In the genomic region with DNA sequence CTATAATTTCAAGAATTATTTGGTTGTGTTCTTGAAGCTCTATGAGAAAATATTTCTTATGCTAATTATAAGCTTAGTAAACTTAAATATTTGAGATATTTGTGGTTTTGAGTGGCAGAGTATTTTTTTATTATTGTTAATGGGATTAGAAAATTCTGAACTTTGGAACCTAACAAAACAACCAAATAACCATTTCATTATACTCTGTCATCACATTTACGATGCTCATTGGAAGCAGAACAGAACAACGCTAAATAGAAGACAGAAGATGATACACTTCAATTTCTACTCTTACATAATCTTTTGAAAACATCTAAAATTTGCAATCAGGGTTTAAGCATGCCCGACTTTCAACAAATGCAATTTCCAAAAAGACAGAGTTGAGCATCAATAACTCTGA, we compare ENCODE assay signal across 34 cellular contexts.
"Had no signal": no experiment of that assay in that cellular context is flagged by ENCODE, and none has a peak within 500 bp of the region (broad histone marks: within the 10 kb centered on the region; RNA-seq: fewer than 3 reads in every experiment).

No MANE protein-coding gene starts in this region.

- H3K27ac Mint-ChIP-seq: activated naive CD4-positive, alpha-beta T cell treated with anti-CD3 and anti-CD28 coated beads, Interleukin-2, amount 50 U/mL, for 24 hours; activated naive CD8-positive, alpha-beta T cell treated with anti-CD3 and anti-CD28 coated beads, Interleukin-2, amount 50 U/mL, for 24 hours; stimulated activated effector memory CD8-positive, alpha-beta T cell treated with anti-CD3 and anti-CD28 coated beads, Interleukin-12 subunit alpha, Interleukin-12 subunit beta, amount 100 ng/mL, for 72 hours; stimulated activated naive CD8-positive, alpha-beta T cell treated with anti-CD3 and anti-CD28 coated beads, Interleukin-15, Interleukin-2, amounts not matched to agents 100 ng/mL and 50 ng/mL, for 24 hours had no signal

- ATAC-seq: activated CD4-positive, CD25-positive, alpha-beta regulatory T cell treated with anti-CD3 and anti-CD28 coated beads, Interleukin-2, amount 50 U/mL, for 24 hours; activated naive CD8-positive, alpha-beta T cell treated with anti-CD3 and anti-CD28 coated beads, Interleukin-2, amount 50 U/mL, for 24 hours; gastroesophageal sphincter; left cardiac atrium; left ventricle myocardium superior; mucosa of descending colon; natural killer cell treated with Interleukin-12 subunit alpha and Interleukin-12 subunit beta and Interleukin-15 and Interleukin-18, amount 100 ng/mL, for 72 hours; right cardiac atrium; stimulated activated effector memory CD8-positive, alpha-beta T cell treated with anti-CD3 and anti-CD28 coated beads, Interleukin-12 subunit alpha, Interleukin-12 subunit beta, amount 100 ng/mL, for 72 hours had no signal

- H3K36me3 Mint-ChIP-seq: stimulated activated effector memory CD8-positive, alpha-beta T cell treated with anti-CD3 and anti-CD28 coated beads, Interleukin-12 subunit alpha, Interleukin-12 subunit beta, amount 100 ng/mL, for 72 hours had no signal

- FAIRE-seq: bronchial epithelial cell, keratinocyte had no signal

- H3K27ac ChIP-seq: epithelial cell of prostate, esophagus squamous epithelium, gastroesophageal sphincter, thoracic aorta, uterus, WERI-Rb-1 had no signal

- DNase-seq: activated CD4-positive, alpha-beta T cell treated with anti-CD3 and anti-CD28 coated beads for 48 hours; activated CD4-positive, alpha-beta T cell treated with anti-CD3 and anti-CD28 coated beads, Interleukin-2, amount 50 U/mL, for 48 hours; activated CD8-positive, alpha-beta memory T cell treated with anti-CD3 and anti-CD28 coated beads for 24 hours; activated gamma-delta T cell treated with Interleukin-2 at 50 U/mL for 16 hours; activated naive CD8-positive, alpha-beta T cell treated with anti-CD3 and anti-CD28 coated beads, Interleukin-2, amount 50 U/mL, for 24 hours; activated T-cell treated with anti-CD3 and anti-CD28 coated beads, Interleukin-2, amount 50 U/mL, for 1 hour; amygdala; dermis blood vessel endothelial cell; effector CD8-positive, alpha-beta T cell; esophagus squamous epithelium; head of caudate nucleus; hippocampal formation; left cardiac atrium; left ventricle myocardium superior; mucosa of descending colon; posterior cingulate gyrus; right cardiac atrium; stimulated activated CD4-positive, alpha-beta T cell treated with anti-CD3 and anti-CD28 coated beads, Interleukin-12 subunit alpha, Interleukin-12 subunit beta, amount 100 ng/mL, for 4 hours; stimulated activated CD4-positive, alpha-beta T cell treated with anti-CD3 and anti-CD28 coated beads, Interleukin-4, amount 100 ng/mL, for 1 hour; T-helper 9 cell; trophoblast cell; uterus; WERI-Rb-1 had no signal

- H3K36me3 ChIP-seq: esophagus squamous epithelium, gastroesophageal sphincter, thoracic aorta, uterus, WERI-Rb-1 had no signal

- H3K4me3 Mint-ChIP-seq: activated naive CD4-positive, alpha-beta T cell treated with anti-CD3 and anti-CD28 coated beads, Interleukin-2, amount 50 U/mL, for 24 hours; activated naive CD8-positive, alpha-beta T cell treated with anti-CD3 and anti-CD28 coated beads, Interleukin-2, amount 50 U/mL, for 24 hours; central memory CD8-positive, alpha-beta T cell; stimulated activated effector memory CD8-positive, alpha-beta T cell treated with anti-CD3 and anti-CD28 coated beads, Interleukin-12 subunit alpha, Interleukin-12 subunit beta, amount 100 ng/mL, for 72 hours; stimulated activated naive CD8-positive, alpha-beta T cell treated with anti-CD3 and anti-CD28 coated beads, Interleukin-15, Interleukin-2, amounts not matched to agents 100 ng/mL and 50 ng/mL, for 24 hours had no signal

- H3K27me3 ChIP-seq: esophagus squamous epithelium, gastroesophageal sphincter, uterus had no signal

- H3K4me1 ChIP-seq: gastroesophageal sphincter, uterus had no signal

- H3K4me3 ChIP-seq: esophagus squamous epithelium, gastroesophageal sphincter, mucosa of descending colon, thoracic aorta, uterus had no signal

- H3K4me1 Mint-ChIP-seq: central memory CD8-positive, alpha-beta T cell; stimulated activated effector memory CD8-positive, alpha-beta T cell treated with anti-CD3 and anti-CD28 coated beads, Interleukin-12 subunit alpha, Interleukin-12 subunit beta, amount 100 ng/mL, for 72 hours had no signal

- H3K9me3 Mint-ChIP-seq: activated naive CD4-positive, alpha-beta T cell treated with anti-CD3 and anti-CD28 coated beads, Interleukin-2, amount 50 U/mL, for 24 hours; central memory CD8-positive, alpha-beta T cell; stimulated activated effector memory CD8-positive, alpha-beta T cell treated with anti-CD3 and anti-CD28 coated beads, Interleukin-12 subunit alpha, Interleukin-12 subunit beta, amount 100 ng/mL, for 72 hours had no signal

- H3K27me3 Mint-ChIP-seq: activated naive CD4-positive, alpha-beta T cell treated with anti-CD3 and anti-CD28 coated beads, Interleukin-2, amount 50 U/mL, for 24 hours; activated naive CD8-positive, alpha-beta T cell treated with anti-CD3 and anti-CD28 coated beads, Interleukin-2, amount 50 U/mL, for 24 hours; central memory CD8-positive, alpha-beta T cell; natural killer cell treated with Interleukin-12 subunit alpha and Interleukin-12 subunit beta and Interleukin-15 and Interleukin-18, amount 100 ng/mL, for 72 hours; stimulated activated naive CD8-positive, alpha-beta T cell treated with anti-CD3 and anti-CD28 coated beads, Interleukin-15, Interleukin-2, amounts not matched to agents 100 ng/mL and 50 ng/mL, for 24 hours had no signal

- H3K9me3 ChIP-seq: esophagus squamous epithelium, gastroesophageal sphincter, mucosa of descending colon, thoracic aorta, uterus had no signal
